ENCODE assay signal across 1 cellular context in the genomic region with DNA sequence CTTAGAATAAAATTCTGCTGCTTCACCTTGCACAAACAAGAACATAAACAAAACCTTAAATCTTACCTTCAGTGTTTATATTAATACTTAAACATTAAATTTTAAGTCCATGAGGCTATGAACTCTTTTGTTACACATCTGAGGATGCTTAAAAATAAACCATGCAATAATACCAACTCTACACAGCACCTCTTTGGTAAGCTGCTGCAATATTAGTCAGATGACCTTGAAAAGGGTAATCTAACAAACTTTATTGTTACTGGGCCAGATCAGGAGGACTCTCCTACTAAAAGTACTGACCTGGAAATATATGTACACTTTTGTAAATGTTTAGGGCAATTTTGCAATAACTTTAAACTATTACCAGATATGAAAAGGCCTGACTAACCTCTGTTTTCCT.
TF ChIP-seq lines count a peak whose summit lies in the region.

No MANE protein-coding gene starts in this region.

TF ChIP-seq in IMR-90, 13 proteins besides CTCF, POLR2A, EP300 and RAD21 (continued from another document):
- TF ChIP-seq, protein P1, sequence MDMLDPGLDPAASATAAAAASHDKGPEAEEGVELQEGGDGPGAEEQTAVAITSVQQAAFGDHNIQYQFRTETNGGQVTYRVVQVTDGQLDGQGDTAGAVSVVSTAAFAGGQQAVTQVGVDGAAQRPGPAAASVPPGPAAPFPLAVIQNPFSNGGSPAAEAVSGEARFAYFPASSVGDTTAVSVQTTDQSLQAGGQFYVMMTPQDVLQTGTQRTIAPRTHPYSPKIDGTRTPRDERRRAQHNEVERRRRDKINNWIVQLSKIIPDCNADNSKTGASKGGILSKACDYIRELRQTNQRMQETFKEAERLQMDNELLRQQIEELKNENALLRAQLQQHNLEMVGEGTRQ (IDR thresholded peaks at IDR 0.05; ENCODE audit: low read depth, low read length), result no peak
- no peak for TF ChIP-seq CEBPB (IDR thresholded peaks at IDR 0.05; ENCODE audit: low read depth, low read length)
- no peak for TF ChIP-seq CHD1 (IDR thresholded peaks at IDR 0.05; ENCODE audit: low read depth, low read length)
- TF ChIP-seq MAFK (IDR thresholded peaks at IDR 0.05; ENCODE audit: low read depth, low read length), result no peak
- TF ChIP-seq SMC3 (IDR thresholded peaks at IDR 0.05; ENCODE audit: low read depth, low read length), result no peak
- TF ChIP-seq RCOR1 (IDR thresholded peaks at IDR 0.05; ENCODE audit: insufficient replicate concordance, low read length), result no peak
- no peak for TF ChIP-seq FOS (IDR thresholded peaks at IDR 0.05; ENCODE audit: low read depth, low read length)
- TF ChIP-seq MXI1 (IDR thresholded peaks at IDR 0.05; ENCODE audit: borderline replicate concordance, low read depth, low read length), result no peak
- no peak for TF ChIP-seq NFE2L2 (IDR thresholded peaks at IDR 0.05; ENCODE audit: low read depth, low read length)
- TF ChIP-seq MAZ (IDR thresholded peaks at IDR 0.05; ENCODE audit: borderline replicate concordance, low read depth, low read length), result no peak
- no peak for TF ChIP-seq RFX5 (IDR thresholded peaks at IDR 0.05; ENCODE audit: low read depth, low read length)
- TF ChIP-seq BHLHE40 (IDR thresholded peaks at IDR 0.05; ENCODE audit: low read depth, low read length), result no peak
